ENCODE assay signal across 25 cellular contexts in the genomic region with DNA sequence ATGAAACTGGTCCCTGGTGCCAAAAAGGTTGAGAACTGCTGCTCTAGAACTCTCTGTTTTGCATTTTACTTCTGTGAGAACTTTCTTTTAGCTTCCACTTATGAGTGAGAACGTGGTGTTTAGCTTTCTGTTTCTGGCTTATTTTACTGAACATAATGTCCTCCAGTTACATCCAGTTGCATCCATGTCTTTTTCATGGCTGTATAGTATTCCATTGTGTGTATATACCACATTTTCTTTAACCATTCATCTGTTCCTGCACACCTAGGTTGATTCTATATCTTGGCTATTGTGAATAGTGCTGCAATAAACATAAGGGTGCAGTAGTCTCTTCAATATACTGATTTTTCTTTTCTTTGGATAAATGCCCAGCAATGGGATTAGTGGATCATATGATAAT.
DNase-seq lines count a peak whose midpoint lies in the region; ATAC-seq, FAIRE-seq and TF ChIP-seq lines count a peak whose summit lies in the region.
"Had no signal": no experiment of that assay in that cellular context is flagged by ENCODE, and none has a peak within 500 bp of the region (broad histone marks: within the 10 kb centered on the region; RNA-seq: fewer than 3 reads in every experiment).

No MANE protein-coding gene starts in this region.

- H3K36me3 ChIP-seq in HEK293 (ENCODE audit: control insufficient read depth in 2 of 2, insufficient read depth in 1 of 2, low read length in 2 of 2), result no peaks in the 10 kb centered on the region
- H3K36me3 ChIP-seq in K562 (ENCODE audit: control insufficient read depth, insufficient read depth, low read length), result no peaks in the 10 kb centered on the region
- H3K36me3 ChIP-seq: BE2C, BLaER1 had no signal

- no peak overlapping the region for H2AFZ ChIP-seq in K562 (ENCODE audit: low read depth, low read length)

- no TSS peak for BruUV-seq in K562 (replicated peaks; lab: Mats Ljungman, UMichigan)

- no peaks in the 10 kb centered on the region for H3K27me3 ChIP-seq in K562 (ENCODE audit: control insufficient read depth in 2 of 2, insufficient read depth in 2 of 2, low read length in 2 of 2)
- H3K27me3 ChIP-seq: BE2C, BLaER1 had no signal

- WGBS in K562 (ENCODE audit: insufficient coverage, low coverage, missing lambda C conversion rate), result 0% methylated on average over 1 of the region's 1 CpG

- H3K9me3 ChIP-seq in HEK293 (ENCODE audit: control insufficient read depth, insufficient read depth, low read depth, low read length) (no peaks in the 10 kb centered on the region), K562 (replicated peaks; ENCODE audit: control insufficient read depth, insufficient read depth, low read depth, low read length) (no peaks in the 10 kb centered on the region)
- H3K9me3 ChIP-seq: BE2C had no signal

- ATAC-seq in K562 (no peak), HG02970 (IDR thresholded peaks at IDR 0.05; ENCODE audit: low FRiP score, unreplicated experiment) (no peak), HG03039 (IDR thresholded peaks at IDR 0.05; ENCODE audit: unreplicated experiment) (no peak)
- ATAC-seq: GM12878 had no signal

- in situ Hi-C loops in K562 (cut with MboI), result no loop called here

- H4K20me1 ChIP-seq in K562 (replicated peaks; ENCODE audit: control insufficient read depth, insufficient read depth, low read length), result no peaks in the 10 kb centered on the region
- H4K20me1 ChIP-seq: BLaER1 had no signal

- H3K27ac ChIP-seq in HEK293 (ENCODE audit: extremely low read depth, low read depth, low read length) (no peak overlapping the region), K562 (ENCODE audit: extremely low read depth, low read depth, low read length) (no peak overlapping the region)
- H3K27ac ChIP-seq: BLaER1 had no signal

- H3K4me3 ChIP-seq in HEK293 (ENCODE audit: low read depth, low read length) (no peak overlapping the region), K562 (no peak overlapping the region), retinal pigment epithelial cell (ENCODE audit: low read length) (no peak overlapping the region)
- H3K4me3 ChIP-seq: BLaER1, GM12878 had no signal

- H3K79me2 ChIP-seq in K562 (ENCODE audit: control insufficient read depth, insufficient read depth, low read length), result no peaks in the 10 kb centered on the region

- POLR2A ChIA-PET in HEK293 (lab: Yijun Ruan, JAX) (no interaction called here), K562 (lab: Yijun Ruan, JAX) (no interaction called here)

- H3K4me1 ChIP-seq in HEK293 (ENCODE audit: control insufficient read depth, insufficient read depth, low read length) (no peaks in the 10 kb centered on the region), K562 (replicated peaks in 1 of 2; ENCODE audit: control insufficient read depth in 2 of 2, insufficient read depth in 2 of 2, low read length in 2 of 2) (no peaks in the 10 kb centered on the region)
- H3K4me1 ChIP-seq: BE2C, BLaER1 had no signal

- no peak overlapping the region for H3K4me2 ChIP-seq in K562 (ENCODE audit: insufficient read depth, low read length)
- H3K4me2 ChIP-seq: BLaER1 had no signal

- intact Hi-C loops in K562 (cut with micrococcal nuclease), result no loop called here

- FAIRE-seq in K562 (lab: Jason Lieb, UNC), result no peak
- FAIRE-seq: A204.1, GM12878, GM12892, GM18507 had no signal

- H3K9me1 ChIP-seq in K562 (ENCODE audit: control insufficient read depth, insufficient read depth, low read length), result no peaks in the 10 kb centered on the region

- TF ChIP-seq POLR2A in K562 (conservative IDR thresholded peaks at IDR 0.05), result no peak

- TF ChIP-seq EP300 in K562 (IDR thresholded peaks at IDR 0.05; ENCODE audit: low read length), result no peak

- no peak overlapping the region for H3K9ac ChIP-seq in K562 (ENCODE audit: insufficient read depth in 1 of 2, low read depth in 2 of 2, low read length in 2 of 2)
- H3K9ac ChIP-seq: BLaER1 had no signal

- TF ChIP-seq RAD21 in K562 (CRISPR knock-in tag; conservative IDR thresholded peaks at IDR 0.05 in 1 of 2, IDR thresholded peaks at IDR 0.05 in 1 of 2), result no peak

- CTCF ChIA-PET in HEK293 (lab: Yijun Ruan, JAX) (no interaction called here), K562 (lab: Yijun Ruan, JAX; ENCODE audit: low intra/inter-chr PET ratio) (no interaction called here)

- no peak for TF ChIP-seq CTCF in HEK293 (tag by site-specific recombination; IDR thresholded peaks at IDR 0.05)
- TF ChIP-seq CTCF in K562 (IDR thresholded peaks at IDR 0.05 in 2 of 3, conservative IDR thresholded peaks at IDR 0.05 in 1 of 3; ENCODE audit: insufficient read depth in 2 of 3, low read depth in 1 of 3, low read length in 3 of 3), result no peak
- TF ChIP-seq CTCF in retinal pigment epithelial cell (conservative IDR thresholded peaks at IDR 0.05; ENCODE audit: low read depth, low read length), result no peak

- DNase-seq in K562 (ENCODE audit: extremely low read depth in 1 of 4, low spot score in 3 of 4) (no peak), retinal pigment epithelial cell (ENCODE audit: low read depth) (peak; percentile 3)
- DNase-seq: 8988T; ACHN; BE2C; C1 segment of cervical spinal cord; CD4-positive, alpha-beta memory T cell; CD4-positive, CD25-positive, alpha-beta regulatory T cell; CD8-positive, alpha-beta memory T cell; COR-L47; DMS 273 treated with DMSO at 0.1 percent for 48 hours; DMS153; DMS53; DMS79; DND-41; EL; GDM1 had no signal

TF ChIP-seq in HEK293, 187 proteins besides CTCF, POLR2A, EP300 and RAD21 (continues in another document):
- TF ChIP-seq ZNF621 (tag by site-specific recombination; IDR thresholded peaks at IDR 0.05) (no peak), ZNF626 (tag by site-specific recombination; IDR thresholded peaks at IDR 0.05) (no peak), KLF16 (tag by site-specific recombination; IDR thresholded peaks at IDR 0.05) (no peak), BCL11A (tag by site-specific recombination; IDR thresholded peaks at IDR 0.05; ENCODE audit: low read depth) (no peak), ZNF121 (tag by site-specific recombination; IDR thresholded peaks at IDR 0.05) (no peak), BCL11B (tag by site-specific recombination; IDR thresholded peaks at IDR 0.05; ENCODE audit: low read depth) (no peak), ZNF514 (tag by site-specific recombination; IDR thresholded peaks at IDR 0.05) (no peak)
- TF ChIP-seq, protein P1, sequence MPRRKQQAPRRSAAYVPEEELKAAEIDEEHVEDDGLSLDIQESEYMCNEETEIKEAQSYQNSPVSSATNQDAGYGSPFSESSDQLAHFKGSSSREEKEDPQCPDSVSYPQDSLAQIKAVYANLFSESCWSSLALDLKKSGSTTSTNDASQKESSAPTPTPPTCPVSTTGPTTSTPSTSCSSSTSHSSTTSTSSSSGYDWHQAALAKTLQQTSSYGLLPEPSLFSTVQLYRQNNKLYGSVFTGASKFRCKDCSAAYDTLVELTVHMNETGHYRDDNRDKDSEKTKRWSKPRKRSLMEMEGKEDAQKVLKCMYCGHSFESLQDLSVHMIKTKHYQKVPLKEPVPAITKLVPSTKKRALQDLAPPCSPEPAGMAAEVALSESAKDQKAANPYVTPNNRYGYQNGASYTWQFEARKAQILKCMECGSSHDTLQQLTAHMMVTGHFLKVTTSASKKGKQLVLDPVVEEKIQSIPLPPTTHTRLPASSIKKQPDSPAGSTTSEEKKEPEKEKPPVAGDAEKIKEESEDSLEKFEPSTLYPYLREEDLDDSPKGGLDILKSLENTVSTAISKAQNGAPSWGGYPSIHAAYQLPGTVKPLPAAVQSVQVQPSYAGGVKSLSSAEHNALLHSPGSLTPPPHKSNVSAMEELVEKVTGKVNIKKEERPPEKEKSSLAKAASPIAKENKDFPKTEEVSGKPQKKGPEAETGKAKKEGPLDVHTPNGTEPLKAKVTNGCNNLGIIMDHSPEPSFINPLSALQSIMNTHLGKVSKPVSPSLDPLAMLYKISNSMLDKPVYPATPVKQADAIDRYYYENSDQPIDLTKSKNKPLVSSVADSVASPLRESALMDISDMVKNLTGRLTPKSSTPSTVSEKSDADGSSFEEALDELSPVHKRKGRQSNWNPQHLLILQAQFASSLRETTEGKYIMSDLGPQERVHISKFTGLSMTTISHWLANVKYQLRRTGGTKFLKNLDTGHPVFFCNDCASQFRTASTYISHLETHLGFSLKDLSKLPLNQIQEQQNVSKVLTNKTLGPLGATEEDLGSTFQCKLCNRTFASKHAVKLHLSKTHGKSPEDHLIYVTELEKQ (tag by site-specific recombination; IDR thresholded peaks at IDR 0.05; ENCODE audit: borderline replicate concordance), result no peak

TF ChIP-seq in K562, 482 proteins besides CTCF, POLR2A, EP300 and RAD21:
- TF ChIP-seq TCFL5 (CRISPR knock-in tag; conservative IDR thresholded peaks at IDR 0.05) (no peak), SMARCB1 (IDR thresholded peaks at IDR 0.05; ENCODE audit: insufficient read length, low read depth) (no peak), GABPB1 (CRISPR knock-in tag; IDR thresholded peaks at IDR 0.05) (no peak), PTRF (tag; IDR thresholded peaks at IDR 0.05) (no peak), KDM4B (IDR thresholded peaks at IDR 0.05; ENCODE audit: borderline replicate concordance in 2 of 2, low read depth in 1 of 2) (no peak), YY1 (IDR thresholded peaks at IDR 0.05; ENCODE audit: borderline replicate concordance in 1 of 3, control insufficient read depth in 1 of 3, extremely low read depth in 1 of 3, insufficient read depth in 3 of 3, insufficient read length in 1 of 3, insufficient replicate concordance in 2 of 3, low read depth in 1 of 3, low read length in 2 of 3) (no peak), ZNF146 (CRISPR knock-in tag; IDR thresholded peaks at IDR 0.05; ENCODE audit: unreplicated experiment) (peak; percentile 91), ETV1 (tag; conservative IDR thresholded peaks at IDR 0.05; ENCODE audit: low read depth) (no peak), RBM25 (IDR thresholded peaks at IDR 0.05; ENCODE audit: low read depth, low read length, severe bottlenecking) (peak; percentile 67)
